ENCODE assay signal across 8 cellular contexts in genomic region chr2:242088044-242088443, GRCh38.
DNase-seq lines count a peak whose midpoint lies in the region; ATAC-seq, FAIRE-seq and TF ChIP-seq lines count a peak whose summit lies in the region.
"Not testable (repeated sequence)": the region's sequence is repeated elsewhere in the genome, so short reads cannot be mapped to it uniquely, and the experiment has no call there.

No MANE protein-coding gene starts in this region.

- not testable (repeated sequence) for H3K23ac ChIP-seq in neuronal stem cell (ENCODE audit: low read depth, low read length, poor library complexity)

- not testable (repeated sequence) for TF ChIP-seq RAD21 in K562 (CRISPR knock-in tag; conservative IDR thresholded peaks at IDR 0.05 in 1 of 2, IDR thresholded peaks at IDR 0.05 in 1 of 2)

- intact Hi-C loops in K562 (cut with micrococcal nuclease); left ventricle myocardium inferior (cut with micrococcal nuclease): not testable (repeated sequence)

- H3K36me3 Mint-ChIP-seq in T-cell = not testable (repeated sequence)

- not testable (repeated sequence) for H3K27ac Mint-ChIP-seq in T-cell

- H3K27ac ChIP-seq in K562 (ENCODE audit: extremely low read depth, low read depth, low read length); neuronal stem cell (replicated peaks; ENCODE audit: low read length): not testable (repeated sequence)
- peak overlapping the region; percentile 82 for H3K27ac ChIP-seq in left ventricle myocardium inferior (replicated peaks)
- peak overlapping the region; percentile 48 to 87 (median 63) for H3K27ac ChIP-seq in upper lobe of left lung

- FAIRE-seq in K562 (lab: Jason Lieb, UNC) = peak; percentile 37

- peak overlapping the region; percentile 85 to 92 (median 89) for H3K4me3 Mint-ChIP-seq in T-cell

- H3K9me3 ChIP-seq in K562 (replicated peaks; ENCODE audit: control insufficient read depth, insufficient read depth, low read depth, low read length); left ventricle myocardium inferior (replicated peaks); neuronal stem cell (replicated peaks in 1 of 2; ENCODE audit: control insufficient read depth in 2 of 2, insufficient read depth in 1 of 2, low read depth in 1 of 2, low read length in 2 of 2); upper lobe of left lung: not testable (repeated sequence)

- TF ChIP-seq EP300 in K562 (IDR thresholded peaks at IDR 0.05; ENCODE audit: low read length); upper lobe of left lung (IDR thresholded peaks at IDR 0.05): not testable (repeated sequence)

- not testable (repeated sequence) for H3K9me1 ChIP-seq in K562 (ENCODE audit: control insufficient read depth, insufficient read depth, low read length)

- not testable (repeated sequence) for H3K9me3 Mint-ChIP-seq in T-cell

- not testable (repeated sequence) for H3K27me3 ChIP-seq in H7 (ENCODE audit: control insufficient read depth, insufficient read depth, low read length); K562 (ENCODE audit: control insufficient read depth in 2 of 2, insufficient read depth in 2 of 2, low read length in 2 of 2); left ventricle myocardium inferior (ENCODE audit: low read depth); upper lobe of left lung
- peaks cover 0 to 11% (median 0%) of the 10 kb centered on the region in 3 experiments for H3K27me3 ChIP-seq in neuronal stem cell (ENCODE audit: control insufficient read depth in 3 of 3, insufficient read depth in 3 of 3, low read depth in 1 of 3, low read length in 3 of 3)

- H3K27me3 Mint-ChIP-seq in T-cell = not testable (repeated sequence)

- TF ChIP-seq POLR2A in K562 (conservative IDR thresholded peaks at IDR 0.05); upper lobe of left lung (IDR thresholded peaks at IDR 0.05): not testable (repeated sequence)

- not testable (repeated sequence) for H3K18ac ChIP-seq in neuronal stem cell (ENCODE audit: low read length)

- POLR2A ChIA-PET in T-cell (lab: Charles Lee); K562 (lab: Yijun Ruan, JAX): not testable (repeated sequence)

- H3K4me3 ChIP-seq in H7 (ENCODE audit: insufficient read depth, low read depth, low read length) (peak overlapping the region; percentile 29), K562 (peak overlapping the region; percentile 37), left ventricle myocardium inferior (peak overlapping the region; percentile 80), neuronal stem cell (ENCODE audit: low read length in 2 of 2) (peak overlapping the region; percentile 74 to 75), upper lobe of left lung (peak overlapping the region; percentile 25 to 98 (median 87))

- not testable (repeated sequence) for H3K36me3 ChIP-seq in H7 (replicated peaks; ENCODE audit: control insufficient read depth, insufficient read depth, low read length); K562 (ENCODE audit: control insufficient read depth, insufficient read depth, low read length); left ventricle myocardium inferior; neuronal stem cell (replicated peaks in 1 of 2; ENCODE audit: control insufficient read depth in 2 of 2, insufficient read depth in 2 of 2, low read length in 2 of 2); upper lobe of left lung

- H4K91ac ChIP-seq in neuronal stem cell (ENCODE audit: low read depth, low read length, poor library complexity) = not testable (repeated sequence)

- H3K4me2 ChIP-seq in K562 (ENCODE audit: insufficient read depth, low read length) = peak overlapping the region; percentile 55; the same call in 1 of the 2 replicates
- peak overlapping the region; percentile 49 for H3K4me2 ChIP-seq in neuronal stem cell (ENCODE audit: insufficient read depth, low read length, poor library complexity, severe bottlenecking)

- in situ Hi-C loops in K562 (cut with MboI) = not testable (repeated sequence)

- peaks cover 34 to 43% (median 41%) of the 10 kb centered on the region in 3 donors for H3K4me1 Mint-ChIP-seq in T-cell

- H3K4ac ChIP-seq in neuronal stem cell (ENCODE audit: low read length) = not testable (repeated sequence)

- H2BK120ac ChIP-seq in neuronal stem cell (ENCODE audit: low read depth, low read length) = not testable (repeated sequence)

- not testable (repeated sequence) for H2BK12ac ChIP-seq in neuronal stem cell (ENCODE audit: low read length)

- peak; percentile 44 for ATAC-seq in GM18502 (IDR thresholded peaks at IDR 0.05; ENCODE audit: poor library complexity, unreplicated experiment)
- ATAC-seq in HG03521 (IDR thresholded peaks at IDR 0.05; ENCODE audit: unreplicated experiment) = peak; percentile 34
- ATAC-seq in T-cell (replicated peaks in 1 of 4) = peak; percentile 31 to 42 (median 38)
- peak; percentile 55 for ATAC-seq in K562
- ATAC-seq in upper lobe of left lung (ENCODE audit: low FRiP score in 2 of 2) = peak; percentile 58 to 59

- not testable (repeated sequence) for H3K79me1 ChIP-seq in neuronal stem cell (ENCODE audit: low read depth, low read length)

- peak overlapping the region in 1 of 2 experiments; percentile 58; a peak in 1 of 4 replicates for H3K9ac ChIP-seq in K562 (ENCODE audit: insufficient read depth in 1 of 2, low read depth in 2 of 2, low read length in 2 of 2)
- H3K9ac ChIP-seq in neuronal stem cell (ENCODE audit: low read depth, low read length, poor library complexity) = not testable (repeated sequence)

- not testable (repeated sequence) for H3K79me2 ChIP-seq in K562 (ENCODE audit: control insufficient read depth, insufficient read depth, low read length)

- not testable (repeated sequence) for H4K20me1 ChIP-seq in K562 (replicated peaks; ENCODE audit: control insufficient read depth, insufficient read depth, low read length)

- H2AFZ ChIP-seq in K562 (ENCODE audit: low read depth, low read length) (0 out of 2 replicates have a peak overlapping the region, but pooled peaks have one; percentile 24), neuronal stem cell (ENCODE audit: low read length) (peak overlapping the region; percentile 74)

- not testable (repeated sequence) for BruUV-seq in K562 (replicated peaks; lab: Mats Ljungman, UMichigan)

- TF ChIP-seq CTCF in K562 (IDR thresholded peaks at IDR 0.05 in 2 of 3, conservative IDR thresholded peaks at IDR 0.05 in 1 of 3; ENCODE audit: insufficient read depth in 2 of 3, low read depth in 1 of 3, low read length in 3 of 3); left ventricle myocardium inferior (IDR thresholded peaks at IDR 0.05; ENCODE audit: borderline replicate concordance); upper lobe of left lung (IDR thresholded peaks at IDR 0.05): not testable (repeated sequence)

- not testable (repeated sequence) for H2BK15ac ChIP-seq in neuronal stem cell (ENCODE audit: low read length)

- not testable (repeated sequence) for H2BK5ac ChIP-seq in neuronal stem cell (ENCODE audit: low read length)

- not testable (repeated sequence) for H3K14ac ChIP-seq in neuronal stem cell (ENCODE audit: low read length)

- not testable (repeated sequence) for H3K4me1 ChIP-seq in K562 (replicated peaks in 1 of 2; ENCODE audit: control insufficient read depth in 2 of 2, insufficient read depth in 2 of 2, low read length in 2 of 2); neuronal stem cell (ENCODE audit: control insufficient read depth in 2 of 2, insufficient read depth in 1 of 2, low read depth in 1 of 2, low read length in 2 of 2)
- H3K4me1 ChIP-seq in left ventricle myocardium inferior (peaks cover 31% of the 10 kb centered on the region), upper lobe of left lung (peaks cover 0 to 16% (median 5%) of the 10 kb centered on the region in 4 donors)

- not testable (repeated sequence) for DNase-seq in H7; neuronal stem cell (ENCODE audit: low spot score)
- DNase-seq in T-cell (peak in 7 of 34 experiments; percentile 4 to 16 (median 8)), K562 (ENCODE audit: extremely low read depth in 1 of 4, low spot score in 3 of 4) (peak in 1 of 4 experiments; percentile 6), left ventricle myocardium inferior (peak; percentile 25), upper lobe of left lung (peak in 1 of 2 donors; percentile 34)

- H4K8ac ChIP-seq in neuronal stem cell (ENCODE audit: low read depth, low read length) = not testable (repeated sequence)

- H2AK5ac ChIP-seq in neuronal stem cell (ENCODE audit: low read depth, low read length) = not testable (repeated sequence)

- 0% methylated on average over 5 of the region's 37 CpGs for WGBS in K562 (ENCODE audit: insufficient coverage, low coverage, missing lambda C conversion rate)
- no CpG with 5 or more reads among the region's 37 CpGs for WGBS in neuronal stem cell (ENCODE audit: extremely low coverage in 2 of 2, insufficient read length in 2 of 2, insufficient replicate concordance in 1 of 2), 2 donors
- 0 to 2% methylated on average over 2 to 9 of the region's 37 CpGs for WGBS in upper lobe of left lung, 2 donors

- CTCF ChIA-PET in T-cell (lab: Charles Lee); K562 (lab: Yijun Ruan, JAX; ENCODE audit: low intra/inter-chr PET ratio): not testable (repeated sequence)

TF ChIP-seq in K562, 482 proteins besides CTCF, POLR2A, EP300 and RAD21:
- TF ChIP-seq PHF8 (IDR thresholded peaks at IDR 0.05; ENCODE audit: borderline replicate concordance, low read length) = peak; percentile 30; the same call in 1 of the 2 replicates

Comparison
In these comparisons a context has a peak if more than half of its experiments do, and no peak if none do; other contexts are left out.
1. H3K4me3 ChIP-seq: peak in every context shown above with its lines; median percentile 87 in upper lobe of left lung; 80 in left ventricle myocardium inferior; 74 in neuronal stem cell; 37 in K562; 29 in H7.